In the genomic region with DNA sequence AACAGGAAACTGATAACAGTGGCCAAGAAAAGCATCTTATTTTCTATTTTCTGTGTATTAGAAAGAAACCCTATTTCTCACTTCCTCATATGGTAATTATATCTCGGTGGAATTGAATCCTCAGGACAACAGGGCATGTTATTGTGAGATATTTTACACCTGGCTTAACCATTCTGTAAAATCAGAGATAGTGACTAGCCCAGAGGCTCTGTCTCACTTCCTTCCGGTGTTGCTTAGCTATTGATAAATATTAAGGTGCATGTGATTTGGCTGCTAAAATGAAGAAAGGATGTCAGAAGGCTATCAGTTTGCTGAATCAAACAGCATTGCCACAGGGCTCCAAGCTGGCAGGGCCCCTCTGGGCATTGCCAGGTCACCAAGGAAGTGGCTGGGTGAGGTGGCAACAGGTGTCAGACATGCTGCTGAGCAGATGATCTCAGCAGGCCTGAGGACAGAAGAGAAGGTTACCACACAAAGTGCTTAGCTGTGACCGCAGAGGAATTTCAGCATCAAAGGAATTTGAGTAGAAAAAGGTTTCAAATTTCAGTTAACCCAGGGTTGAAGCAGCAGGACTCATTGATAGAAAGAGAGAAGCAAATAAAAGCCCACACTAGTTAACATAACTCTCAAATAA, we compare ENCODE assay signal across 9 cellular contexts.
DNase-seq lines count a peak whose midpoint lies in the region; ATAC-seq and TF ChIP-seq lines count a peak whose summit lies in the region.
"Had no signal": no experiment of that assay in that cellular context is flagged by ENCODE, and none has a peak within 500 bp of the region (broad histone marks: within the 10 kb centered on the region; RNA-seq: fewer than 3 reads in every experiment).

No MANE protein-coding gene starts in this region.

- no peak for TF ChIP-seq POLR2A in body of pancreas (IDR thresholded peaks at IDR 0.05)

- H3K27ac Mint-ChIP-seq in natural killer cell: peak overlapping the region; percentile 81 to 82
- H3K27ac Mint-ChIP-seq: CD4-positive, alpha-beta T cell had no signal

- H3K4me1 Mint-ChIP-seq in natural killer cell: peaks cover 12 to 19% of the 10 kb centered on the region in 2 donors

- H3K4me1 ChIP-seq in HUES6 (ENCODE audit: control insufficient read depth, insufficient read depth, low read length) (peaks cover 17% of the 10 kb centered on the region), body of pancreas (peaks cover 13% of the 10 kb centered on the region)

- 10 to 14% methylated on average over 3 of the region's 3 CpGs for WGBS in body of pancreas, 2 donors

- H3K9me3 Mint-ChIP-seq in natural killer cell: no peaks in the 10 kb centered on the region
- H3K9me3 Mint-ChIP-seq: CD4-positive, alpha-beta T cell had no signal

- H3K4me3 ChIP-seq in HUES6 (ENCODE audit: low read depth, low read length) (no peak overlapping the region), body of pancreas (no peak overlapping the region)

- intact Hi-C loops in body of pancreas (cut with DNase I) (no loop called here), natural killer cell (cut with micrococcal nuclease) (no loop called here)

- peak; percentile 35 to 74 for ATAC-seq in activated CD4-positive, CD25-positive, alpha-beta regulatory T cell treated with anti-CD3 and anti-CD28 coated beads, Interleukin-2, amount 50 U/mL, for 24 hours
- ATAC-seq in GM21786 (IDR thresholded peaks at IDR 0.05; ENCODE audit: unreplicated experiment) (peak; percentile 93), body of pancreas (peak; percentile 71), natural killer cell (peak; percentile 86 to 93 (median 87))

- no peak overlapping the region for H3K4me3 Mint-ChIP-seq in natural killer cell
- H3K4me3 Mint-ChIP-seq: CD4-positive, alpha-beta T cell had no signal

- no peak for TF ChIP-seq CTCF in body of pancreas (IDR thresholded peaks at IDR 0.05)
- no peak for TF ChIP-seq CTCF in natural killer cell (IDR thresholded peaks at IDR 0.05)

- H3K36me3 ChIP-seq in HUES6 (ENCODE audit: control insufficient read depth, insufficient read depth, low read length) (no peaks in the 10 kb centered on the region), body of pancreas (replicated peaks in 1 of 2; ENCODE audit: insufficient read depth in 1 of 2, low read depth in 2 of 2) (no peaks in the 10 kb centered on the region)

- DNase-seq in activated CD4-positive, CD25-positive, alpha-beta regulatory T cell (lab: John Stamatoyannopoulos, UW): no peak
- DNase-seq in body of pancreas: peak; percentile 25 to 77 (median 60)
- peak; percentile 40 for DNase-seq in natural killer cell
- DNase-seq in occipital lobe (lab: John Stamatoyannopoulos, UW): no peak
- no peak for DNase-seq in activated CD4-positive, alpha-beta T cell treated with anti-CD3 and anti-CD28 coated beads, Interleukin-2, amount 50 U/mL, for 4 hours

- H3K27me3 Mint-ChIP-seq in natural killer cell (ENCODE audit: low read depth in 2 of 2): no peaks in the 10 kb centered on the region
- H3K27me3 Mint-ChIP-seq: CD4-positive, alpha-beta T cell had no signal

- H3K27ac ChIP-seq in HUES6 (ENCODE audit: low read depth, low read length) (peak overlapping the region; percentile 79), body of pancreas (peak overlapping the region in 2 of 4 donors; percentile 31 to 53)

- H3K36me3 Mint-ChIP-seq in natural killer cell: no peaks in the 10 kb centered on the region

- no peaks in the 10 kb centered on the region; the same call in 1 of the 2 replicates for H3K9me3 ChIP-seq in HUES6 (ENCODE audit: control insufficient read depth, insufficient read depth, low read depth, low read length)
- no peaks in the 10 kb centered on the region for H3K9me3 ChIP-seq in body of pancreas

- peak overlapping the region; percentile 18 for H3K9ac ChIP-seq in HUES6 (ENCODE audit: low read length)

- no peaks in the 10 kb centered on the region for H3K27me3 ChIP-seq in HUES6 (ENCODE audit: control insufficient read depth, insufficient read depth, low read length)
- H3K27me3 ChIP-seq in body of pancreas: no peaks in the 10 kb centered on the region

Comparison
In these comparisons a context has a peak if more than half of its experiments do, and no peak if none do; other contexts are left out.
1. DNase-seq: peak in body of pancreas (4 of 4) and natural killer cell (single experiment); none in activated CD4-positive, CD25-positive, alpha-beta regulatory T cell (0 of 4), occipital lobe (single experiment) and activated CD4-positive, alpha-beta T cell treated with anti-CD3 and anti-CD28 coated beads, Interleukin-2, amount 50 U/mL, for 4 hours (0 of 2).
2. Peak in every context shown above with its lines, with median percentiles within 50 percentile points of each other: ATAC-seq.